18 cellular contexts compared by ENCODE assay signal in the genomic region with DNA sequence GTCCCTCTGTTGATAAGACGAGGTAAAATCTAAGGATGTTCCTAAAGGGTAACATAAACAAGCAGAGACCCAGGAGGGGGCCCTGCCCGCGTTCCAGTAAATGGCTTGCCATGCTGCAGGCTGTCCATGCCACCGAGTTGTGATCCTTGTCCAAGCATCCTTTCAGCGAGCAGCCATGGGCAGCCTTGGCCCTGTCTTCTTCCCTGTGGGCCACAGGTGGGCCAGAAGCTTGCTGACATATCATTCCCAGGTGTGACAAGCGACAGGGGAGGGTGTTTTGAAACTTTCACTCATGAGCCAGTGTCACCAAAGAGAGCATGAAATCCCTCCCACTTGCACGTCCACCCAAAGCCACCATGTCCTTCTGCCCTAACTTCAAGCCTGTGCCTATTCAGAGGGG. TPM values are rescaled to one million over a fixed set of nuclear protein-coding genes. Genes with fewer than 3 reads are reported as not detected.
A peak's percentile ranks its signal among the peaks of the same experiment; 100 is the strongest.
DNase-seq lines count a peak whose midpoint lies in the region; ATAC-seq, FAIRE-seq and TF ChIP-seq lines count a peak whose summit lies in the region.
"Had no signal": no experiment of that assay in that cellular context is flagged by ENCODE, and none has a peak within 500 bp of the region (broad histone marks: within the 10 kb centered on the region; RNA-seq: fewer than 3 reads in every experiment).

No MANE protein-coding gene starts in this region.

- H3K27ac ChIP-seq in liver (ENCODE audit: low read depth in 1 of 2, low read length in 2 of 2) (peak overlapping the region; percentile 96), HepG2 (ENCODE audit: extremely low read length, insufficient read depth, low read length) (no peak overlapping the region), right lobe of liver (peak overlapping the region in 2 of 3 donors; percentile 98), spleen (peak overlapping the region in 2 of 8 donors; percentile 28 to 66)
- H3K27ac ChIP-seq in CD4-positive, alpha-beta T cell (ENCODE audit: low read depth, low read length), result no peak overlapping the region
- H3K27ac ChIP-seq: BLaER1 treated with 17β-estradiol and CSF1 and Interleukin-3, amounts not matched to agents 10 nM and 100 nM had no signal

- H3K27me3 ChIP-seq in liver (ENCODE audit: control insufficient read depth in 4 of 4, insufficient read depth in 4 of 4, low read length in 3 of 4) (no peaks in the 10 kb centered on the region), HepG2 (ENCODE audit: control insufficient read depth in 1 of 2, insufficient read depth in 2 of 2, low read length in 2 of 2) (no peaks in the 10 kb centered on the region), right lobe of liver (no peaks in the 10 kb centered on the region), spleen (replicated peaks in 1 of 7) (peaks cover 0 to 3% (median 0%) of the 10 kb centered on the region in 7 donors)
- peaks cover 10% of the 10 kb centered on the region for H3K27me3 ChIP-seq in CD4-positive, alpha-beta T cell (ENCODE audit: control insufficient read depth, insufficient read depth, low read length)
- H3K27me3 ChIP-seq: BLaER1 treated with 17β-estradiol and CSF1 and Interleukin-3, amounts not matched to agents 10 nM and 100 nM had no signal

- CTCF ChIA-PET in HepG2 (lab: Yijun Ruan, JAX; ENCODE audit: low intra/inter-chr PET ratio, low total read pairs), result no interaction called here
- CTCF ChIA-PET in CD4-positive, alpha-beta T cell (lab: Charles Lee), result no interaction called here

- H4K20me1 ChIP-seq in HepG2 (ENCODE audit: insufficient read depth, low read length), result no peaks in the 10 kb centered on the region
- H4K20me1 ChIP-seq: BLaER1 treated with 17β-estradiol and CSF1 and Interleukin-3, amounts not matched to agents 10 nM and 100 nM had no signal

- POLR2A ChIA-PET in HepG2 (lab: Yijun Ruan, JAX), result interaction anchor here (4.7 to 4.8 kb wide), 2 partner anchors 52 to 92 kb away, joined by 56 to 71 read pairs; partner anchors contain the start of gene PCSK6
- POLR2A ChIA-PET in CD4-positive, alpha-beta T cell (lab: Charles Lee), result no interaction called here

- H2AFZ ChIP-seq in HepG2 (ENCODE audit: low read length), result no peak overlapping the region
- H2AFZ ChIP-seq: GM23338 had no signal

- no peak overlapping the region for H3K9ac ChIP-seq in liver (ENCODE audit: low read depth in 1 of 2, low read length in 2 of 2)
- no peak overlapping the region for H3K9ac ChIP-seq in HepG2 (ENCODE audit: insufficient read depth, low read depth, low read length)
- H3K9ac ChIP-seq: BLaER1 treated with 17β-estradiol and CSF1 and Interleukin-3, amounts not matched to agents 10 nM and 100 nM had no signal

- FAIRE-seq in HepG2 (lab: Jason Lieb, UNC), result no peak
- FAIRE-seq: D721Med, GM12892, H54 had no signal

- H3K4me1 Mint-ChIP-seq in CD4-positive, alpha-beta T cell (ENCODE audit: low read depth), result no peaks in the 10 kb centered on the region
- H3K4me1 Mint-ChIP-seq: B cell; CD8-positive, alpha-beta memory T cell had no signal

- peaks cover 9 to 43% (median 26%) of the 10 kb centered on the region in 4 donors for H3K4me1 ChIP-seq in liver (ENCODE audit: control insufficient read depth in 4 of 4, insufficient read depth in 4 of 4, low read length in 3 of 4)
- peaks cover 79% of the 10 kb centered on the region for H3K4me1 ChIP-seq in HepG2 (ENCODE audit: insufficient read depth, low read length)
- H3K4me1 ChIP-seq in right lobe of liver, result peaks cover 2 to 52% (median 21%) of the 10 kb centered on the region in 4 donors
- H3K4me1 ChIP-seq in spleen, result peaks cover 5 to 45% (median 17%) of the 10 kb centered on the region in 6 donors

- H3K4me2 ChIP-seq in HepG2 (ENCODE audit: low read depth, low read length), result no peak overlapping the region
- H3K4me2 ChIP-seq: BLaER1 treated with 17β-estradiol and CSF1 and Interleukin-3, amounts not matched to agents 10 nM and 100 nM; GM23338 had no signal

- intact Hi-C loops in HepG2 (cut with micrococcal nuclease; ENCODE audit: unreplicated experiment) (loop anchor here (5.0 kb wide), 1 partner anchor 217 kb away; the partner anchor contains the start of gene TM2D3), right lobe of liver (cut with DNase I) (no loop called here), spleen (cut with DNase I; ENCODE audit: low total_unique reads) (no loop called here)
- intact Hi-C loops in CD4-positive, alpha-beta T cell (cut with DNase I, micrococcal nuclease), result no loop called here

- WGBS in liver, result 93% methylated on average over 7 of the region's 7 CpGs
- 89% methylated on average over 7 of the region's 7 CpGs for whole genome bisulfite sequencing in HepG2 (ENCODE audit: low lambda C conversion rate)
- WGBS in right lobe of liver (ENCODE audit: insufficient coverage, low coverage, low lambda C conversion rate, missing lambda C conversion rate), result 61% methylated on average over 4 of the region's 7 CpGs
- WGBS in spleen, 5 donors, result 57 to 85% (median 80%) methylated on average over 7 of the region's 7 CpGs

- H3K79me2 ChIP-seq in HepG2 (ENCODE audit: insufficient read depth, low read length), result peaks cover 6% of the 10 kb centered on the region

- H3K9me3 ChIP-seq in liver (ENCODE audit: control insufficient read depth in 4 of 4, low read length in 3 of 4) (no peaks in the 10 kb centered on the region), HepG2 (ENCODE audit: low read length) (no peaks in the 10 kb centered on the region), right lobe of liver (no peaks in the 10 kb centered on the region), spleen (no peaks in the 10 kb centered on the region)
- no peaks in the 10 kb centered on the region for H3K9me3 ChIP-seq in CD4-positive, alpha-beta T cell (ENCODE audit: control insufficient read depth, low read length)

- peaks cover 30% of the 10 kb centered on the region for H3K27me3 Mint-ChIP-seq in CD4-positive, alpha-beta T cell

- TF ChIP-seq POLR2A in HepG2 (IDR thresholded peaks at IDR 0.05; ENCODE audit: insufficient read depth in 1 of 2, low read depth in 2 of 2, low read length in 2 of 2), result no peak
- no peak for TF ChIP-seq POLR2A in right lobe of liver (IDR thresholded peaks at IDR 0.05)
- TF ChIP-seq POLR2A in spleen (IDR thresholded peaks at IDR 0.05), result no peak

- no peak overlapping the region for H3K4me3 Mint-ChIP-seq in CD4-positive, alpha-beta T cell
- H3K4me3 Mint-ChIP-seq: B cell; CD8-positive, alpha-beta memory T cell; GM23338 had no signal

- TF ChIP-seq CTCF in liver (IDR thresholded peaks at IDR 0.05; ENCODE audit: low read depth, low read length, missing input control), result no peak
- TF ChIP-seq CTCF in HepG2 (CRISPR knock-in tag; IDR thresholded peaks at IDR 0.05), result no peak
- no peak for TF ChIP-seq CTCF in right lobe of liver (IDR thresholded peaks at IDR 0.05)
- no peak for TF ChIP-seq CTCF in spleen (IDR thresholded peaks at IDR 0.05 in 8 of 11, conservative IDR thresholded peaks at IDR 0.05 in 3 of 11)
- TF ChIP-seq CTCF in CD4-positive, alpha-beta T cell (IDR thresholded peaks at IDR 0.05), result no peak

- in situ Hi-C loops in HepG2 (cut with HindIII; ENCODE audit: extremely low pct_ligation_motif_present, low pct_unique_long_range_greater_than_20kb), result loop anchor here (5.0 to 10.0 kb wide), 2 partner anchors 52 to 209 kb away; partner anchors contain the start of gene PCSK6

- H3K4me3 ChIP-seq in liver (ENCODE audit: low read depth in 1 of 3, low read length in 3 of 3) (no peak overlapping the region), HepG2 (replicated peaks in 1 of 3; ENCODE audit: insufficient read depth in 1 of 3, low read depth in 2 of 3, low read length in 3 of 3) (no peak overlapping the region), right lobe of liver (no peak overlapping the region), spleen (no peak overlapping the region)
- H3K4me3 ChIP-seq: BLaER1 treated with 17β-estradiol and CSF1 and Interleukin-3, amounts not matched to agents 10 nM and 100 nM; GM23338 had no signal

- no peak for DNase-seq in HepG2 (ENCODE audit: low spot score)
- no peak for DNase-seq in right lobe of liver
- DNase-seq in spleen, result peak; percentile 62
- no peak for DNase-seq in CD4-positive, alpha-beta T cell
- DNase-seq in NCI-H1105 (lab: John Stamatoyannopoulos, UW), result no peak
- DNase-seq: CD8-positive, alpha-beta memory T cell; COR-L47; DMS153; DMS79; GDM1; HCEC 1CT had no signal

- no peak for TF ChIP-seq EP300 in HepG2 (IDR thresholded peaks at IDR 0.05; ENCODE audit: low read depth in 2 of 2, low read length in 2 of 2)
- TF ChIP-seq EP300 in HepG2 (CRISPR knock-in tag; IDR thresholded peaks at IDR 0.05; ENCODE audit: borderline replicate concordance), result no peak

- ATAC-seq in HepG2 (no peak), right lobe of liver (no peak)
- no peak for ATAC-seq in CD4-positive, alpha-beta T cell (ENCODE audit: poor library complexity)
- ATAC-seq: GM23338 had no signal

- H3K27ac Mint-ChIP-seq in CD4-positive, alpha-beta T cell, result no peak overlapping the region
- H3K27ac Mint-ChIP-seq: B cell; CD8-positive, alpha-beta memory T cell; GM23338 had no signal

- H3K36me3 ChIP-seq in liver (ENCODE audit: control insufficient read depth in 4 of 4, insufficient read depth in 3 of 4, low read depth in 1 of 4, low read length in 3 of 4), result peaks cover 8 to 36% (median 13%) of the 10 kb centered on the region in 4 donors
- H3K36me3 ChIP-seq in HepG2 (replicated peaks in 1 of 2; ENCODE audit: control insufficient read depth in 1 of 2, insufficient read depth in 2 of 2, low read length in 2 of 2), result peaks cover 17 to 48% of the 10 kb centered on the region in 2 experiments
- peaks cover 0 to 13% (median 6%) of the 10 kb centered on the region in 4 donors for H3K36me3 ChIP-seq in right lobe of liver
- peaks cover 0 to 42% (median 0%) of the 10 kb centered on the region in 6 donors for H3K36me3 ChIP-seq in spleen
- H3K36me3 ChIP-seq: BLaER1 treated with 17β-estradiol and CSF1 and Interleukin-3, amounts not matched to agents 10 nM and 100 nM had no signal

- TF ChIP-seq RAD21 in liver (IDR thresholded peaks at IDR 0.05) (no peak), HepG2 (CRISPR knock-in tag; IDR thresholded peaks at IDR 0.05) (no peak)

- no peaks in the 10 kb centered on the region for H3K36me3 Mint-ChIP-seq in CD4-positive, alpha-beta T cell (ENCODE audit: low read depth)
- H3K36me3 Mint-ChIP-seq: CD8-positive, alpha-beta memory T cell had no signal

- no peaks in the 10 kb centered on the region for H3K9me3 Mint-ChIP-seq in CD4-positive, alpha-beta T cell
- H3K9me3 Mint-ChIP-seq: GM23338 had no signal

- no TSS peak for BruUV-seq in HepG2 (replicated peaks; lab: Mats Ljungman, UMichigan)

RNA-seq across cellular contexts. Expression of gene PCSK6, which starts 53.7 kb away (rescaled TPM):
- total RNA-seq in liver (100 to 1,000 TPM; 124 to 398 TPM), HepG2 (2016; rRNA removed; fragmentation: Illumina TruSeq; extraction: Trizol) (42.5 and 56.5 TPM in 2 replicates), right lobe of liver (100 to 1,000 TPM; 165 to 218 (median 207) TPM), spleen (100 to 1,000 TPM; 167 to 403 (median 304) TPM)
- polyA plus RNA-seq in liver (100 to 1,000 TPM in 1 of 2 donors, 10 to 100 TPM in 1; 94.8 to 212 TPM), HepG2 (2011; rRNA removed) (155 and 208 TPM in 2 replicates), spleen (10 to 100 TPM in 2 of 3 donors, 1 to 10 TPM in 1; 10.0 to 39.8 (median 21.7) TPM)
- total RNA-seq in HepG2 (2016; cell fraction: cytosol; rRNA removed; fragmentation: Illumina TruSeq; extraction: Trizol; ENCODE audit: low read depth), result 71.9 and 81.0 TPM in 2 replicates
- 34.4 and 55.2 TPM in 2 replicates for total RNA-seq in HepG2 (2016; cell fraction: insoluble cytoplasmic fraction; rRNA removed; fragmentation: Illumina TruSeq; extraction: Trizol)
- 69.6 and 77.5 TPM in 2 replicates for total RNA-seq in HepG2 (2016; cell fraction: membrane; rRNA removed; fragmentation: Illumina TruSeq; extraction: Trizol)
- total RNA-seq in HepG2 (2016; cell fraction: nucleus; rRNA removed; fragmentation: Illumina TruSeq; extraction: Trizol), result 66.0 and 74.7 TPM in 2 replicates
- 113 and 150 TPM in 2 replicates for polyA plus RNA-seq in HepG2 (2011; cell fraction: cytosol; rRNA removed)
- polyA plus RNA-seq in HepG2 (2011; cell fraction: nucleus; rRNA removed), result 207 and 256 TPM in 2 replicates
- 61.3 and 94.3 TPM in 2 replicates for polyA plus RNA-seq in HepG2 (2012)
- polyA plus RNA-seq in HepG2 (2016; cell fraction: cytosol; fragmentation: Illumina TruSeq; extraction: Trizol; ENCODE audit: low read depth), result 28.0 and 30.8 TPM in 2 replicates
- polyA plus RNA-seq in HepG2 (2016; cell fraction: insoluble cytoplasmic fraction; fragmentation: Illumina TruSeq; extraction: Trizol; ENCODE audit: low read depth), result 34.4 and 44.9 TPM in 2 replicates
- polyA plus RNA-seq in HepG2 (2016; cell fraction: membrane; fragmentation: Illumina TruSeq; extraction: Trizol; ENCODE audit: low read depth), result 53.8 and 67.9 TPM in 2 replicates
- polyA plus RNA-seq in HepG2 (2016; cell fraction: nucleus; fragmentation: Illumina TruSeq; extraction: Trizol; ENCODE audit: insufficient read depth, low read depth), result 84.3 and 88.3 TPM in 2 replicates
- 65.0 and 447 TPM in 2 replicates for polyA minus RNA-seq in HepG2 (2011; rRNA and poly(A)+ RNA removed; ENCODE audit: low replicate concordance)
- polyA minus RNA-seq in HepG2 (2011; cell fraction: cytosol; rRNA and poly(A)+ RNA removed), result 126 and 149 TPM in 2 replicates
- polyA minus RNA-seq in HepG2 (2011; cell fraction: nucleus; rRNA and poly(A)+ RNA removed), result 126 and 142 TPM in 2 replicates
- under 1 TPM in 1 of 2 experiments, not detected in 1; 0.28 TPM for total RNA-seq in CD4-positive, alpha-beta T cell

Comparison
In these comparisons a context has a peak if more than half of its experiments do, and no peak if none do; other contexts are left out.
1. H3K27ac ChIP-seq: peak in liver (2 of 2) and right lobe of liver (2 of 3); none in HepG2 (single experiment) and CD4-positive, alpha-beta T cell (single experiment).
2. RNA of gene PCSK6, which starts 53.7 kb away (total RNA-seq): 124 to 398 TPM in liver, 167 to 403 TPM in spleen, 165 to 218 TPM in right lobe of liver and 34.4 to 81.0 TPM in HepG2; 0.28 TPM in CD4-positive, alpha-beta T cell; every median in the first group is over 10 times any median in the second.